ENCODE assay signal across 25 cellular contexts in the genomic region with DNA sequence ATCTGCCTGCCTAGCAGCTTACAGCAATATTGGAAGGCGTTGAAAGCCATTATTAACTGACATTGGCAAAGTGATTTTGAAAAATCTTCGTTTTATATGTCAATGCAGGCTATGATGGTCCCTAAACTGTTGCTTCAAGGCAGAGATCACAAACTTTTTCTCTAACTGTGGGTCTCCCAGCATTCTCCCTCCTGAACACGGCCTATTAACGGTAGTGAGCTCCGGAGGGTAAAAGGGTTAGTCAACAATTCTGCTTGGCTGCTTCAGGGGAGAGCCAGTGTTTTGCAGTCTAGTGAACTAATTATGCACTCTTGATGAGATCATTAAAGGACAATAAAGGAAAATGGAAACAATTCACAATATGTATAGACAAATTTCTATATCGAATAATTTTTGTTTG.
"Had no signal": no experiment of that assay in that cellular context is flagged by ENCODE, and none has a peak within 500 bp of the region (broad histone marks: within the 10 kb centered on the region; RNA-seq: fewer than 3 reads in every experiment).

No MANE protein-coding gene starts in this region.

- H3K27me3 ChIP-seq: MG63, SJSA1 had no signal

- ATAC-seq: HepG2 had no signal

- FAIRE-seq: HepG2, RCC 7860 had no signal

- H3K4me3 ChIP-seq: MG63, SJSA1, SK-N-MC had no signal

- H3K9me3 ChIP-seq: MG63, SJSA1 had no signal

- DNase-seq: IMR-90, Karpas-422, KG1, MG63, NCI-H1092, NCI-H1105 treated with DMSO at 0.1 percent for 48 hours, NCI-H1417 treated with DMSO at 0.1 percent for 48 hours, NCI-H146, NCI-H1694 treated with DMSO at 0.1 percent for 48 hours, NCI-H1930, NCI-H2081, NCI-H2171, NCI-H226, NCI-H446, NCI-H510A, NCI-H524 treated with DMSO at 0.1 percent for 48 hours, NCI-H69, NCI-H774, Right ventricle myocardium superior, RPMI8226, SIG-M5 had no signal

- H3K4me1 ChIP-seq: SJSA1 had no signal

- H3K27ac ChIP-seq: SJSA1, SK-N-MC had no signal

- H3K36me3 ChIP-seq: MG63, SJSA1 had no signal
